Comparison of ENCODE assay signal across 1 cellular context in the genomic region with DNA sequence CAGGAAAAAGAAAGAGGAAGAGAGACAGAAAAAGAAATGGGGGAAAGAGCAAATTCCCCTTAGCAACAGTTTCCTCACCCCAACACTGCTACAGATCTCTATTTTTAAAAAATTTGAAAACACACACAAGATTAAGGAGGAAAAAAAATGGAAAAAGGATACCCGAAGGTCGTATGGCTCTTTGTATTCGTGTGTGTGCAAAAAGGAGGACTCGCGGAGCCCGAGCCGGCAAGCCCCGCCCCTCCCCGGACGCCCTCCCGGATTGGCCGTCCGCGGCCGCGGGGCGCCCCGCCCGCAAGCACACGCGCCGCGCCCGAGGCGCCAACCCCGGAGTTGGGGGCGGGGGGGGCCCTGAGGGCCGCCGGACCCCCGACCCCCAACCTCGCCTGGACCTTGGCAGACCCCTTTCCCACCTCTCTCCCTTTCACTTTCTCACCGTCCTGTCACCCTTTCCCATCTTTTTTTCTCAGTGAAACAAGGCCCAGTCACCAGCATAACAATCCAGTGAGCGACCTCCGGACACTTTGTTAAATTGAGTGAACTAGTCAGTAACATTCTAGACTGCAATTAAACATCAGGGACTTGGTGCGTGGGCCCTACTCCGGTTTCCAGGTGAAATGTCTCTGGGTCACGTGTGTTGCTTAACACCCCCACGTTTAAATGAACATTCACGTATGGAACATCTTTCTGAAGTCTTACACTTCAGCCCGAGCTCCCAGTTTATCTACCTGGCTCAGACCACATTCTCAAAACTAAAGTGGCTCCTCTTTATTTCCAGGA.
A peak's percentile ranks its signal among the peaks of the same experiment; 100 is the strongest.
TF ChIP-seq lines count a peak whose summit lies in the region.

A gene with protein sequence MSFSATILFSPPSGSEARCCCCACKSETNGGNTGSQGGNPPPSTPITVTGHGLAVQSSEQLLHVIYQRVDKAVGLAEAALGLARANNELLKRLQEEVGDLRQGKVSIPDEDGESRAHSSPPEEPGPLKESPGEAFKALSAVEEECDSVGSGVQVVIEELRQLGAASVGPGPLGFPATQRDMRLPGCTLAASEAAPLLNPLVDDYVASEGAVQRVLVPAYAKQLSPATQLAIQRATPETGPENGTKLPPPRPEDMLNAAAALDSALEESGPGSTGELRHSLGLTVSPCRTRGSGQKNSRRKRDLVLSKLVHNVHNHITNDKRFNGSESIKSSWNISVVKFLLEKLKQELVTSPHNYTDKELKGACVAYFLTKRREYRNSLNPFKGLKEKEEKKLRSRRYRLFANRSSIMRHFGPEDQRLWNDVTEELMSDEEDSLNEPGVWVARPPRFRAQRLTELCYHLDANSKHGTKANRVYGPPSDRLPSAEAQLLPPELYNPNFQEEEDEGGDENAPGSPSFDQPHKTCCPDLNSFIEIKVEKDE (minus strand): TSS at position 205 of the 780 bp plus-strand sequence. CDS start 11,120 bp downstream, outside the sequence.

TF ChIP-seq in HepG2, 621 proteins besides CTCF, POLR2A, EP300 and RAD21 (continued from another document and continues in another):
- TF ChIP-seq, protein P1, sequence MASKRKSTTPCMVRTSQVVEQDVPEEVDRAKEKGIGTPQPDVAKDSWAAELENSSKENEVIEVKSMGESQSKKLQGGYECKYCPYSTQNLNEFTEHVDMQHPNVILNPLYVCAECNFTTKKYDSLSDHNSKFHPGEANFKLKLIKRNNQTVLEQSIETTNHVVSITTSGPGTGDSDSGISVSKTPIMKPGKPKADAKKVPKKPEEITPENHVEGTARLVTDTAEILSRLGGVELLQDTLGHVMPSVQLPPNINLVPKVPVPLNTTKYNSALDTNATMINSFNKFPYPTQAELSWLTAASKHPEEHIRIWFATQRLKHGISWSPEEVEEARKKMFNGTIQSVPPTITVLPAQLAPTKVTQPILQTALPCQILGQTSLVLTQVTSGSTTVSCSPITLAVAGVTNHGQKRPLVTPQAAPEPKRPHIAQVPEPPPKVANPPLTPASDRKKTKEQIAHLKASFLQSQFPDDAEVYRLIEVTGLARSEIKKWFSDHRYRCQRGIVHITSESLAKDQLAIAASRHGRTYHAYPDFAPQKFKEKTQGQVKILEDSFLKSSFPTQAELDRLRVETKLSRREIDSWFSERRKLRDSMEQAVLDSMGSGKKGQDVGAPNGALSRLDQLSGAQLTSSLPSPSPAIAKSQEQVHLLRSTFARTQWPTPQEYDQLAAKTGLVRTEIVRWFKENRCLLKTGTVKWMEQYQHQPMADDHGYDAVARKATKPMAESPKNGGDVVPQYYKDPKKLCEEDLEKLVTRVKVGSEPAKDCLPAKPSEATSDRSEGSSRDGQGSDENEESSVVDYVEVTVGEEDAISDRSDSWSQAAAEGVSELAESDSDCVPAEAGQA (IDR thresholded peaks at IDR 0.05; ENCODE audit: low read depth), result no peak; the same call in 1 of the 2 replicates
- TF ChIP-seq, protein P1 (CRISPR knock-in tag; IDR thresholded peaks at IDR 0.05; ENCODE audit: borderline replicate concordance), result peak; percentile 57; the same call in 1 of the 2 replicates
- TF ChIP-seq ZNF501 (CRISPR knock-in tag; IDR thresholded peaks at IDR 0.05) (peak; percentile 33; the same call in 1 of the 2 replicates), RBFOX2 (IDR thresholded peaks at IDR 0.05; ENCODE audit: low read depth, low read length) (peak; percentile 90), ZNF616 (CRISPR knock-in tag; IDR thresholded peaks at IDR 0.05; ENCODE audit: low read depth) (no peak), KDM1A (CRISPR knock-in tag; IDR thresholded peaks at IDR 0.05) (no peak), ZNF329 (CRISPR knock-in tag; IDR thresholded peaks at IDR 0.05; ENCODE audit: low read depth) (no peak), ZNF235 (CRISPR knock-in tag; IDR thresholded peaks at IDR 0.05; ENCODE audit: borderline replicate concordance) (peak; percentile 68; the same call in 1 of the 2 replicates), RELA (CRISPR knock-in tag; IDR thresholded peaks at IDR 0.05) (0 out of 2 replicates have a peak, but pooled peaks have one; percentile 34), SAFB2 (CRISPR knock-in tag; IDR thresholded peaks at IDR 0.05; ENCODE audit: borderline replicate concordance, low read depth) (no peak), KAT2B (IDR thresholded peaks at IDR 0.05; ENCODE audit: borderline replicate concordance, low read depth, low read length) (peak; percentile 21; the same call in 1 of the 2 replicates), ZNF777 (CRISPR knock-in tag; IDR thresholded peaks at IDR 0.05) (peak; percentile 41; the same call in 1 of the 2 replicates), TGIF2 (CRISPR knock-in tag; IDR thresholded peaks at IDR 0.05) (no peak), AGO2 (optimal IDR thresholded peaks at IDR 0.05; ENCODE audit: low read depth, low read length) (peak; percentile 36), BCL6 (CRISPR knock-in tag; IDR thresholded peaks at IDR 0.05) (no peak; the same call in 1 of the 2 replicates), SNAI1 (CRISPR knock-in tag; IDR thresholded peaks at IDR 0.05; ENCODE audit: borderline replicate concordance) (peak; percentile 93), TCF12 (IDR thresholded peaks at IDR 0.05) (no peak), TCF12 (CRISPR knock-in tag; IDR thresholded peaks at IDR 0.05) (0 out of 2 replicates have a peak, but pooled peaks have one; percentile 77)
- TF ChIP-seq, protein P2, sequence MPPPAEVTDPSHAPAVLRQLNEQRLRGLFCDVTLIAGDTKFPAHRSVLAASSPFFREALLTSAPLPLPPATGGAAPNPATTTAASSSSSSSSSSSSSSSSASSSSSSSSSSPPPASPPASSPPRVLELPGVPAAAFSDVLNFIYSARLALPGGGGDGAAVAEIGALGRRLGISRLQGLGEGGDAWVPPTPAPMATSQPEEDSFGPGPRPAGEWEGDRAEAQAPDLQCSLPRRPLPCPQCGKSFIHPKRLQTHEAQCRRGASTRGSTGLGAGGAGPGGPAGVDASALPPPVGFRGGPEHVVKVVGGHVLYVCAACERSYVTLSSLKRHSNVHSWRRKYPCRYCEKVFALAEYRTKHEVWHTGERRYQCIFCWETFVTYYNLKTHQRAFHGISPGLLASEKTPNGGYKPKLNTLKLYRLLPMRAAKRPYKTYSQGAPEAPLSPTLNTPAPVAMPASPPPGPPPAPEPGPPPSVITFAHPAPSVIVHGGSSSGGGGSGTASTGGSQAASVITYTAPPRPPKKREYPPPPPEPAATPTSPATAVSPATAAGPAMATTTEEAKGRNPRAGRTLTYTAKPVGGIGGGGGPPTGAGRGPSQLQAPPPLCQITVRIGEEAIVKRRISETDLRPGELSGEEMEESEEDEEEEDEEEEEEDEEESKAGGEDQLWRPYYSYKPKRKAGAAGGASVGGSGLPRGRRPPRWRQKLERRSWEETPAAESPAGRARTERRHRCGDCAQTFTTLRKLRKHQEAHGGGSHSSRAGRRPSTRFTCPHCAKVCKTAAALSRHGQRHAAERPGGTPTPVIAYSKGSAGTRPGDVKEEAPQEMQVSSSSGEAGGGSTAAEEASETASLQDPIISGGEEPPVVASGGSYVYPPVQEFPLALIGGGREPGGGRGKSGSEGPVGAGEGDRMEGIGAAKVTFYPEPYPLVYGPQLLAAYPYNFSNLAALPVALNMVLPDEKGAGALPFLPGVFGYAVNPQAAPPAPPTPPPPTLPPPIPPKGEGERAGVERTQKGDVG (CRISPR knock-in tag; IDR thresholded peaks at IDR 0.05; ENCODE audit: borderline replicate concordance), result no peak
- TF ChIP-seq, protein P3, sequence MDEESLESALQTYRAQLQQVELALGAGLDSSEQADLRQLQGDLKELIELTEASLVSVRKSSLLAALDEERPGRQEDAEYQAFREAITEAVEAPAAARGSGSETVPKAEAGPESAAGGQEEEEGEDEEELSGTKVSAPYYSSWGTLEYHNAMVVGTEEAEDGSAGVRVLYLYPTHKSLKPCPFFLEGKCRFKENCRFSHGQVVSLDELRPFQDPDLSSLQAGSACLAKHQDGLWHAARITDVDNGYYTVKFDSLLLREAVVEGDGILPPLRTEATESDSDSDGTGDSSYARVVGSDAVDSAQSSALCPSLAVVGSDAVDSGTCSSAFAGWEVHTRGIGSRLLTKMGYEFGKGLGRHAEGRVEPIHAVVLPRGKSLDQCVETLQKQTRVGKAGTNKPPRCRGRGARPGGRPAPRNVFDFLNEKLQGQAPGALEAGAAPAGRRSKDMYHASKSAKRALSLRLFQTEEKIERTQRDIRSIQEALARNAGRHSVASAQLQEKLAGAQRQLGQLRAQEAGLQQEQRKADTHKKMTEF (CRISPR knock-in tag; IDR thresholded peaks at IDR 0.05), result peak; percentile 71
- TF ChIP-seq, protein P4, sequence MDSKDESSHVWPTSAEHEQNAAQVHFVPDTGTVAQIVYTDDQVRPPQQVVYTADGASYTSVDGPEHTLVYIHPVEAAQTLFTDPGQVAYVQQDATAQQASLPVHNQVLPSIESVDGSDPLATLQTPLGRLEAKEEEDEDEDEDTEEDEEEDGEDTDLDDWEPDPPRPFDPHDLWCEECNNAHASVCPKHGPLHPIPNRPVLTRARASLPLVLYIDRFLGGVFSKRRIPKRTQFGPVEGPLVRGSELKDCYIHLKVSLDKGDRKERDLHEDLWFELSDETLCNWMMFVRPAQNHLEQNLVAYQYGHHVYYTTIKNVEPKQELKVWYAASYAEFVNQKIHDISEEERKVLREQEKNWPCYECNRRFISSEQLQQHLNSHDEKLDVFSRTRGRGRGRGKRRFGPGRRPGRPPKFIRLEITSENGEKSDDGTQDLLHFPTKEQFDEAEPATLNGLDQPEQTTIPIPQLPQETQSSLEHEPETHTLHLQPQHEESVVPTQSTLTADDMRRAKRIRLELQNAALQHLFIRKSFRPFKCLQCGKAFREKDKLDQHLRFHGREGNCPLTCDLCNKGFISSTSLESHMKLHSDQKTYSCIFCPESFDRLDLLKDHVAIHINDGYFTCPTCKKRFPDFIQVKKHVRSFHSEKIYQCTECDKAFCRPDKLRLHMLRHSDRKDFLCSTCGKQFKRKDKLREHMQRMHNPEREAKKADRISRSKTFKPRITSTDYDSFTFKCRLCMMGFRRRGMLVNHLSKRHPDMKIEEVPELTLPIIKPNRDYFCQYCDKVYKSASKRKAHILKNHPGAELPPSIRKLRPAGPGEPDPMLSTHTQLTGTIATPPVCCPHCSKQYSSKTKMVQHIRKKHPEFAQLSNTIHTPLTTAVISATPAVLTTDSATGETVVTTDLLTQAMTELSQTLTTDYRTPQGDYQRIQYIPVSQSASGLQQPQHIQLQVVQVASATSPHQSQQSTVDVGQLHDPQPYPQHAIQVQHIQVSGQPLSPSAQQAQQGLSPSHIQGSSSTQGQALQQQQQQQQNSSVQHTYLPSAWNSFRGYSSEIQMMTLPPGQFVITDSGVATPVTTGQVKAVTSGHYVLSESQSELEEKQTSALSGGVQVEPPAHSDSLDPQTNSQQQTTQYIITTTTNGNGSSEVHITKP (CRISPR knock-in tag; IDR thresholded peaks at IDR 0.05; ENCODE audit: low read depth), result peak; percentile 89
- TF ChIP-seq, protein P5, sequence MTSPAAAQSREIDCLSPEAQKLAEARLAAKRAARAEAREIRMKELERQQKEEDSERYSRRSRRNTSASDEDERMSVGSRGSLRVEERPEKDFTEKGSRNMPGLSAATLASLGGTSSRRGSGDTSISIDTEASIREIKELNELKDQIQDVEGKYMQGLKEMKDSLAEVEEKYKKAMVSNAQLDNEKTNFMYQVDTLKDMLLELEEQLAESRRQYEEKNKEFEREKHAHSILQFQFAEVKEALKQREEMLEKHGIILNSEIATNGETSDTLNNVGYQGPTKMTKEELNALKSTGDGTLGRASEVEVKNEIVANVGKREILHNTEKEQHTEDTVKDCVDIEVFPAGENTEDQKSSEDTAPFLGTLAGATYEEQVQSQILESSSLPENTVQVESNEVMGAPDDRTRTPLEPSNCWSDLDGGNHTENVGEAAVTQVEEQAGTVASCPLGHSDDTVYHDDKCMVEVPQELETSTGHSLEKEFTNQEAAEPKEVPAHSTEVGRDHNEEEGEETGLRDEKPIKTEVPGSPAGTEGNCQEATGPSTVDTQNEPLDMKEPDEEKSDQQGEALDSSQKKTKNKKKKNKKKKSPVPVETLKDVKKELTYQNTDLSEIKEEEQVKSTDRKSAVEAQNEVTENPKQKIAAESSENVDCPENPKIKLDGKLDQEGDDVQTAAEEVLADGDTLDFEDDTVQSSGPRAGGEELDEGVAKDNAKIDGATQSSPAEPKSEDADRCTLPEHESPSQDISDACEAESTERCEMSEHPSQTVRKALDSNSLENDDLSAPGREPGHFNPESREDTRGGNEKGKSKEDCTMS (CRISPR knock-in tag; conservative IDR thresholded peaks at IDR 0.05), result no peak; the same call in 1 of the 2 replicates
- TF ChIP-seq, protein P6, sequence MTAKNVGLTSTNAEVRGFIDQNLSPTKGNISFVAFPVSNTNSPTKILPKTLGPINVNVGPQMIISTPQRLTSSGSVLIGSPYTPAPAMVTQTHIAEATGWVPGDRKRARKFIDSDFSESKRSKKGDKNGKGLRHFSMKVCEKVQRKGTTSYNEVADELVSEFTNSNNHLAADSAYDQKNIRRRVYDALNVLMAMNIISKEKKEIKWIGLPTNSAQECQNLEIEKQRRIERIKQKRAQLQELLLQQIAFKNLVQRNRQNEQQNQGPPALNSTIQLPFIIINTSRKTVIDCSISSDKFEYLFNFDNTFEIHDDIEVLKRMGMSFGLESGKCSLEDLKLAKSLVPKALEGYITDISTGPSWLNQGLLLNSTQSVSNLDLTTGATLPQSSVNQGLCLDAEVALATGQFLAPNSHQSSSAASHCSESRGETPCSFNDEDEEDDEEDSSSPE (CRISPR knock-in tag; IDR thresholded peaks at IDR 0.05), result peak; percentile 81
- TF ChIP-seq, protein P7, sequence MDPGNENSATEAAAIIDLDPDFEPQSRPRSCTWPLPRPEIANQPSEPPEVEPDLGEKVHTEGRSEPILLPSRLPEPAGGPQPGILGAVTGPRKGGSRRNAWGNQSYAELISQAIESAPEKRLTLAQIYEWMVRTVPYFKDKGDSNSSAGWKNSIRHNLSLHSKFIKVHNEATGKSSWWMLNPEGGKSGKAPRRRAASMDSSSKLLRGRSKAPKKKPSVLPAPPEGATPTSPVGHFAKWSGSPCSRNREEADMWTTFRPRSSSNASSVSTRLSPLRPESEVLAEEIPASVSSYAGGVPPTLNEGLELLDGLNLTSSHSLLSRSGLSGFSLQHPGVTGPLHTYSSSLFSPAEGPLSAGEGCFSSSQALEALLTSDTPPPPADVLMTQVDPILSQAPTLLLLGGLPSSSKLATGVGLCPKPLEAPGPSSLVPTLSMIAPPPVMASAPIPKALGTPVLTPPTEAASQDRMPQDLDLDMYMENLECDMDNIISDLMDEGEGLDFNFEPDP (CRISPR knock-in tag; conservative IDR thresholded peaks at IDR 0.05), result 0 out of 2 replicates have a peak, but pooled peaks have one; percentile 92
